Comparison of ENCODE assay signal across 29 cellular contexts in genomic region chr14:33347816-33348215, GRCh38.
"Had no signal": no experiment of that assay in that cellular context is flagged by ENCODE, and none has a peak within 500 bp of the region (broad histone marks: within the 10 kb centered on the region; RNA-seq: fewer than 3 reads in every experiment).

No MANE protein-coding gene starts in this region.

- H3K27ac Mint-ChIP-seq: activated naive CD8-positive, alpha-beta T cell; mesothelial cell of epicardium; naive B cell had no signal

- H3K4me1 Mint-ChIP-seq: central memory CD8-positive, alpha-beta T cell; naive B cell had no signal

- H3K27ac ChIP-seq: adrenal gland, ascending aorta, brain microvascular endothelial cell, epithelial cell of prostate, esophagus squamous epithelium, gastrocnemius medialis, spleen, suprapubic skin, tibial artery, upper lobe of right lung, VCaP had no signal

- H3K27me3 ChIP-seq: adrenal gland, ascending aorta, brain microvascular endothelial cell, esophagus squamous epithelium, gastrocnemius medialis, spleen, suprapubic skin, tibial artery, upper lobe of right lung had no signal

- ATAC-seq: gastrocnemius medialis, left cardiac atrium, right cardiac atrium, upper lobe of right lung had no signal

- H3K36me3 Mint-ChIP-seq: activated naive CD8-positive, alpha-beta T cell; mesothelial cell of epicardium; naive B cell had no signal

- FAIRE-seq: colon, keratinocyte had no signal

- H3K4me3 Mint-ChIP-seq: activated naive CD8-positive, alpha-beta T cell; central memory CD8-positive, alpha-beta T cell; mesothelial cell of epicardium; naive B cell had no signal

- H3K4me1 ChIP-seq: adrenal gland, ascending aorta, esophagus squamous epithelium, gastrocnemius medialis, spleen, suprapubic skin, upper lobe of right lung had no signal

- H3K9me3 Mint-ChIP-seq: mesothelial cell of epicardium had no signal

- H3K4me3 ChIP-seq: adrenal gland, ascending aorta, esophagus squamous epithelium, gastrocnemius medialis, spleen, suprapubic skin, tibial artery, upper lobe of right lung had no signal

- H3K27me3 Mint-ChIP-seq: central memory CD8-positive, alpha-beta T cell; naive B cell had no signal

- DNase-seq: activated CD4-positive, alpha-beta T cell treated with anti-CD3 and anti-CD28 coated beads for 4 hours; activated CD4-positive, alpha-beta T cell treated with anti-CD3 and anti-CD28 coated beads, Interleukin-2, amount 50 U/mL, for 4 hours; activated effector memory CD4-positive, alpha-beta T cell treated with Interleukin-2 at 50 U/mL for 16 hours; activated naive CD4-positive, alpha-beta T cell treated with Interleukin-2 at 50 U/mL for 16 hours; activated T-cell treated with anti-CD3 and anti-CD28 coated beads for 4 hours; adrenal gland; brain microvascular endothelial cell; dermis blood vessel endothelial cell; effector CD4-positive, alpha-beta T cell; esophagus squamous epithelium; gastrocnemius medialis; glutamatergic neuron; left cardiac atrium; mammary epithelial cell; naive B cell; right cardiac atrium; spleen; stimulated activated naive CD4-positive, alpha-beta T cell; tibial artery; upper lobe of right lung had no signal

- H3K36me3 ChIP-seq: adrenal gland, ascending aorta, brain microvascular endothelial cell, esophagus squamous epithelium, gastrocnemius medialis, spleen, suprapubic skin, tibial artery, upper lobe of right lung had no signal

- H3K9me3 ChIP-seq: adrenal gland, ascending aorta, esophagus squamous epithelium, gastrocnemius medialis, suprapubic skin, tibial artery, upper lobe of right lung had no signal
